In the genomic region with DNA sequence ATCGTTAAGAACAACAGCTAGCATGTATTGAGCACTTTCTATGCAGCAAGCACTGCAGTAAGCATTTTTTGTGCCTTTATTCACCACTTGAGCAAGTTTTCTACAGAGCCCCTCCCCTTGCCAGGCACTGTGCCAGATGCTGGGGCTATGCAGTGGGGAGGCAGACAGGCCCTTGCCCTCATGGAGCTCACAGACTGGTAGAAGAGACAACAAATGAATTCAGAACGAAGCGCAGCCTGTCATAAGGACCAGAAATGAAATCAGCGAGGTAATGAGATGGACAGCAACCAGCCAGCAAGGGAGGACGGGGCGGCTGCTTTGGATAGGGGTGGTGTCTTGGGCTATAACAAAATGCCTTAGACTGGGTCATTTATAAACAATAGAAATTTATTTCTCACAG, we compare ENCODE assay signal across 1 cellular context.
TF ChIP-seq lines count a peak whose summit lies in the region.

No MANE protein-coding gene starts in this region.

TF ChIP-seq in SK-N-SH treated with all-trans-retinoic acid at 6 μM for 48 hours, 23 proteins besides CTCF, POLR2A, EP300 and RAD21 (continued from another document):
- TF ChIP-seq, protein P1, sequence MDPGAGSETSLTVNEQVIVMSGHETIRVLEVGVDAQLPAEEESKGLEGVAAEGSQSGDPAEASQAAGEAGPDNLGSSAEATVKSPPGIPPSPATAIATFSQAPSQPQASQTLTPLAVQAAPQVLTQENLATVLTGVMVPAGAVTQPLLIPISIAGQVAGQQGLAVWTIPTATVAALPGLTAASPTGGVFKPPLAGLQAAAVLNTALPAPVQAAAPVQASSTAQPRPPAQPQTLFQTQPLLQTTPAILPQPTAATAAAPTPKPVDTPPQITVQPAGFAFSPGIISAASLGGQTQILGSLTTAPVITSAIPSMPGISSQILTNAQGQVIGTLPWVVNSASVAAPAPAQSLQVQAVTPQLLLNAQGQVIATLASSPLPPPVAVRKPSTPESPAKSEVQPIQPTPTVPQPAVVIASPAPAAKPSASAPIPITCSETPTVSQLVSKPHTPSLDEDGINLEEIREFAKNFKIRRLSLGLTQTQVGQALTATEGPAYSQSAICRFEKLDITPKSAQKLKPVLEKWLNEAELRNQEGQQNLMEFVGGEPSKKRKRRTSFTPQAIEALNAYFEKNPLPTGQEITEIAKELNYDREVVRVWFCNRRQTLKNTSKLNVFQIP (CRISPR knock-in tag; IDR thresholded peaks at IDR 0.05; ENCODE audit: borderline replicate concordance, low read depth), result no peak
- no peak for TF ChIP-seq GLIS3 (CRISPR knock-in tag; IDR thresholded peaks at IDR 0.05)
- TF ChIP-seq ZC3H10 (CRISPR knock-in tag; IDR thresholded peaks at IDR 0.05), result no peak
- TF ChIP-seq, protein P2, sequence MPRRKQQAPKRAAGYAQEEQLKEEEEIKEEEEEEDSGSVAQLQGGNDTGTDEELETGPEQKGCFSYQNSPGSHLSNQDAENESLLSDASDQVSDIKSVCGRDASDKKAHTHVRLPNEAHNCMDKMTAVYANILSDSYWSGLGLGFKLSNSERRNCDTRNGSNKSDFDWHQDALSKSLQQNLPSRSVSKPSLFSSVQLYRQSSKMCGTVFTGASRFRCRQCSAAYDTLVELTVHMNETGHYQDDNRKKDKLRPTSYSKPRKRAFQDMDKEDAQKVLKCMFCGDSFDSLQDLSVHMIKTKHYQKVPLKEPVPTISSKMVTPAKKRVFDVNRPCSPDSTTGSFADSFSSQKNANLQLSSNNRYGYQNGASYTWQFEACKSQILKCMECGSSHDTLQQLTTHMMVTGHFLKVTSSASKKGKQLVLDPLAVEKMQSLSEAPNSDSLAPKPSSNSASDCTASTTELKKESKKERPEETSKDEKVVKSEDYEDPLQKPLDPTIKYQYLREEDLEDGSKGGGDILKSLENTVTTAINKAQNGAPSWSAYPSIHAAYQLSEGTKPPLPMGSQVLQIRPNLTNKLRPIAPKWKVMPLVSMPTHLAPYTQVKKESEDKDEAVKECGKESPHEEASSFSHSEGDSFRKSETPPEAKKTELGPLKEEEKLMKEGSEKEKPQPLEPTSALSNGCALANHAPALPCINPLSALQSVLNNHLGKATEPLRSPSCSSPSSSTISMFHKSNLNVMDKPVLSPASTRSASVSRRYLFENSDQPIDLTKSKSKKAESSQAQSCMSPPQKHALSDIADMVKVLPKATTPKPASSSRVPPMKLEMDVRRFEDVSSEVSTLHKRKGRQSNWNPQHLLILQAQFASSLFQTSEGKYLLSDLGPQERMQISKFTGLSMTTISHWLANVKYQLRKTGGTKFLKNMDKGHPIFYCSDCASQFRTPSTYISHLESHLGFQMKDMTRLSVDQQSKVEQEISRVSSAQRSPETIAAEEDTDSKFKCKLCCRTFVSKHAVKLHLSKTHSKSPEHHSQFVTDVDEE (CRISPR knock-in tag; IDR thresholded peaks at IDR 0.05), result no peak
- TF ChIP-seq TOX (CRISPR knock-in tag; IDR thresholded peaks at IDR 0.05; ENCODE audit: borderline replicate concordance), result no peak
- TF ChIP-seq CSDC2 (CRISPR knock-in tag; IDR thresholded peaks at IDR 0.05), result no peak
- no peak for TF ChIP-seq RARB (CRISPR knock-in tag; IDR thresholded peaks at IDR 0.05)
- no peak for TF ChIP-seq ISL1 (CRISPR knock-in tag; IDR thresholded peaks at IDR 0.05)
- no peak for TF ChIP-seq ARNTL (CRISPR knock-in tag; IDR thresholded peaks at IDR 0.05; ENCODE audit: borderline replicate concordance, low read depth)
- no peak for TF ChIP-seq ZNF70 (CRISPR knock-in tag; IDR thresholded peaks at IDR 0.05)
- TF ChIP-seq, protein P3, sequence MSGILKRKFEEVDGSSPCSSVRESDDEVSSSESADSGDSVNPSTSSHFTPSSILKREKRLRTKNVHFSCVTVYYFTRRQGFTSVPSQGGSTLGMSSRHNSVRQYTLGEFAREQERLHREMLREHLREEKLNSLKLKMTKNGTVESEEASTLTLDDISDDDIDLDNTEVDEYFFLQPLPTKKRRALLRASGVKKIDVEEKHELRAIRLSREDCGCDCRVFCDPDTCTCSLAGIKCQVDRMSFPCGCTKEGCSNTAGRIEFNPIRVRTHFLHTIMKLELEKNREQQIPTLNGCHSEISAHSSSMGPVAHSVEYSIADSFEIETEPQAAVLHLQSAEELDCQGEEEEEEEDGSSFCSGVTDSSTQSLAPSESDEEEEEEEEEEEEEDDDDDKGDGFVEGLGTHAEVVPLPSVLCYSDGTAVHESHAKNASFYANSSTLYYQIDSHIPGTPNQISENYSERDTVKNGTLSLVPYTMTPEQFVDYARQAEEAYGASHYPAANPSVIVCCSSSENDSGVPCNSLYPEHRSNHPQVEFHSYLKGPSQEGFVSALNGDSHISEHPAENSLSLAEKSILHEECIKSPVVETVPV (CRISPR knock-in tag; IDR thresholded peaks at IDR 0.05), result no peak
